Comparison of ENCODE assay signal across 8 cellular contexts in the genomic region with DNA sequence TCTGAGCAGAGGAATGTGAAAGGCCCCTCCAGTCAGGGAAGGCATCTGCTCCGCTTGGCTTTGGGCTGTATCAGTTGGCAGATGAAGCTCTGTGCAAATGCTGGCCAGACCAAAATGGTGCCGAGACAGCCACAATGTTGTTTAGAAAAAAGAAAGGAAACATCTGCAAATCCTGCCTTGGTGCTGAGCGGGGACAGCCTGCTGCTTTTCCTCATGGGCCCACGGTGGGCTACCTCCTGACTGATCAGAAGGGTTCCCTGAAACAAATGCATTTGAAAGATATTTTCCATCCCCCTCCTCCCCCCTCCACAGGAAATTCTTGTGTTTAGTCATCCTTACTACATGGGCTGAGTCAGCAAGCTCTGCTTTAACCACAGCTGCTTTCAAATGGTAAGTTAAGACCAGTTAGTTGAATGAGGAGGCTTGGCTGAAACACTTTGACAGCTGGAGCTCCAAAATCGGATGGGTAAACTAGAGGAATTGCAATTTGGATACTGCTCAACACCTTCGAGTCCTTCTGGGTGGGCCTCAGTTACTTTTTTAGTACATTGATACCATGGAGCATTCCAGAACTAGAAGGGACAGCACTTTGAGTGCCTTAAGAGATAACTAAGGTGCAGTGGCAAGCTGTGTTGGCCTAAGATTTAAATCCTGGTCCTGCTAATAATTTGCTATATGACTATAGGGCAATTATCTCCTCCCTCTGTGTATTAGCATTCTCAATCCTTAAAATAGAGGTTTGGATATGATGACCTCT. TPM values are rescaled to one million over a fixed set of nuclear protein-coding genes. Genes with fewer than 3 reads are reported as not detected.
DNase-seq lines count a peak whose midpoint lies in the region; ATAC-seq and TF ChIP-seq lines count a peak whose summit lies in the region.

No MANE protein-coding gene starts in this region.

- peaks cover 0 to 13% (median 0%) of the 10 kb centered on the region in 7 donors for H3K27me3 ChIP-seq in heart right ventricle
- no peaks in the 10 kb centered on the region for H3K27me3 ChIP-seq in NT2/D1 (ENCODE audit: insufficient read depth, insufficient read length)
- H3K27me3 ChIP-seq in uterus = peaks cover 0 to 5% of the 10 kb centered on the region in 2 donors
- no peaks in the 10 kb centered on the region for H3K27me3 ChIP-seq in Peyer's patch

- ATAC-seq in heart right ventricle (peak in 5 of 8 donors; percentile 19 to 76 (median 67)), Right ventricle myocardium inferior (no peak), HG02798 (IDR thresholded peaks at IDR 0.05; ENCODE audit: poor library complexity, unreplicated experiment) (peak; percentile 94)
- ATAC-seq in stimulated activated effector memory CD8-positive, alpha-beta T cell treated with anti-CD3 and anti-CD28 coated beads, Interleukin-12 subunit alpha, Interleukin-12 subunit beta, amount 100 ng/mL, for 72 hours = peak; percentile 91

- no peaks in the 10 kb centered on the region for H3K9me3 Mint-ChIP-seq in stimulated activated effector memory CD8-positive, alpha-beta T cell treated with anti-CD3 and anti-CD28 coated beads, Interleukin-12 subunit alpha, Interleukin-12 subunit beta, amount 100 ng/mL, for 72 hours

- peaks cover 5% of the 10 kb centered on the region for H3K4me1 Mint-ChIP-seq in stimulated activated effector memory CD8-positive, alpha-beta T cell treated with anti-CD3 and anti-CD28 coated beads, Interleukin-12 subunit alpha, Interleukin-12 subunit beta, amount 100 ng/mL, for 72 hours

- no peak overlapping the region for H3K4me3 ChIP-seq in heart right ventricle
- no peak overlapping the region for H3K4me3 ChIP-seq in NT2/D1 (ENCODE audit: insufficient read length, low read depth)
- H3K4me3 ChIP-seq in uterus = no peak overlapping the region
- H3K4me3 ChIP-seq in Peyer's patch = no peak overlapping the region

- WGBS in heart right ventricle, 2 donors = 27 to 44% methylated on average over 6 of the region's 6 CpGs

- no peak overlapping the region for H3K27ac Mint-ChIP-seq in stimulated activated effector memory CD8-positive, alpha-beta T cell treated with anti-CD3 and anti-CD28 coated beads, Interleukin-12 subunit alpha, Interleukin-12 subunit beta, amount 100 ng/mL, for 72 hours

- intact Hi-C loops in heart right ventricle (cut with DNase I) = no loop called here
- intact Hi-C loops in Right ventricle myocardium inferior (cut with DNase I) = no loop called here
- intact Hi-C loops in uterus (cut with DNase I; ENCODE audit: low total_unique reads) = no loop called here

- no peaks in the 10 kb centered on the region for H3K36me3 Mint-ChIP-seq in stimulated activated effector memory CD8-positive, alpha-beta T cell treated with anti-CD3 and anti-CD28 coated beads, Interleukin-12 subunit alpha, Interleukin-12 subunit beta, amount 100 ng/mL, for 72 hours

- no peak for TF ChIP-seq POLR2A in uterus (IDR thresholded peaks at IDR 0.05)
- TF ChIP-seq POLR2A in Peyer's patch (IDR thresholded peaks at IDR 0.05) = no peak

- TF ChIP-seq CTCF in heart right ventricle (IDR thresholded peaks at IDR 0.05) (no peak), uterus (IDR thresholded peaks at IDR 0.05) (no peak), Peyer's patch (IDR thresholded peaks at IDR 0.05) (no peak)

- peak overlapping the region in 3 of 10 donors; percentile 25 to 50 (median 26) for H3K27ac ChIP-seq in heart right ventricle
- no peak overlapping the region for H3K27ac ChIP-seq in uterus
- H3K27ac ChIP-seq in Peyer's patch = no peak overlapping the region

- H3K36me3 ChIP-seq in heart right ventricle (no peaks in the 10 kb centered on the region), NT2/D1 (ENCODE audit: insufficient read depth, insufficient read length, low read length) (no peaks in the 10 kb centered on the region), uterus (no peaks in the 10 kb centered on the region), Peyer's patch (no peaks in the 10 kb centered on the region)

- no peaks in the 10 kb centered on the region for H3K9me3 ChIP-seq in heart right ventricle
- no peaks in the 10 kb centered on the region for H3K9me3 ChIP-seq in NT2/D1 (ENCODE audit: insufficient read depth, low read length)
- no peaks in the 10 kb centered on the region for H3K9me3 ChIP-seq in uterus
- H3K9me3 ChIP-seq in Peyer's patch = no peaks in the 10 kb centered on the region

- H3K9ac ChIP-seq in NT2/D1 (ENCODE audit: insufficient read length, low read depth) = no peak overlapping the region

- H3K4me3 Mint-ChIP-seq in stimulated activated effector memory CD8-positive, alpha-beta T cell treated with anti-CD3 and anti-CD28 coated beads, Interleukin-12 subunit alpha, Interleukin-12 subunit beta, amount 100 ng/mL, for 72 hours = no peak overlapping the region

- peaks cover 0 to 36% (median 19%) of the 10 kb centered on the region in 9 donors for H3K4me1 ChIP-seq in heart right ventricle
- H3K4me1 ChIP-seq in NT2/D1 (ENCODE audit: insufficient read depth, insufficient read length) = no peaks in the 10 kb centered on the region
- H3K4me1 ChIP-seq in uterus = no peaks in the 10 kb centered on the region
- no peaks in the 10 kb centered on the region for H3K4me1 ChIP-seq in Peyer's patch

- DNase-seq in heart right ventricle = peak in 1 of 2 donors; percentile 5
- no peak for DNase-seq in Right ventricle myocardium inferior (ENCODE audit: missing footprints)
- DNase-seq in NT2/D1 (ENCODE audit: low read depth, low spot score) = peak; percentile 62
- DNase-seq in epidermal melanocyte (ENCODE audit: insufficient read length, low spot score) = peak; percentile 35
- DNase-seq in stimulated activated effector memory CD8-positive, alpha-beta T cell treated with anti-CD3 and anti-CD28 coated beads, Interleukin-12 subunit alpha, Interleukin-12 subunit beta, amount 100 ng/mL, for 72 hours (ENCODE audit: low spot score in 2 of 2) = peak in 1 of 2 donors; percentile 49
- no peak for DNase-seq in uterus
- DNase-seq in Peyer's patch = no peak

RNA-seq across cellular contexts. Expression of a gene that starts 36.0 kb away (rescaled TPM):
- total RNA-seq in heart right ventricle = not detected
- polyA plus RNA-seq in heart right ventricle = not detected
- total RNA-seq in Right ventricle myocardium inferior = not detected
- 1 to 10 TPM in 1 of 4 donors, not detected in 3; 1.9 TPM for total RNA-seq in uterus
- total RNA-seq in Peyer's patch = not detected

Comparison
In these comparisons a context has a peak if more than half of its experiments do, and no peak if none do; other contexts are left out.
1. DNase-seq: peak in NT2/D1 (single experiment) and epidermal melanocyte (single experiment); none in Right ventricle myocardium inferior (single experiment), uterus (0 of 2) and Peyer's patch (0 of 3).